ENCODE assay signal across 7 cellular contexts in the genomic region with DNA sequence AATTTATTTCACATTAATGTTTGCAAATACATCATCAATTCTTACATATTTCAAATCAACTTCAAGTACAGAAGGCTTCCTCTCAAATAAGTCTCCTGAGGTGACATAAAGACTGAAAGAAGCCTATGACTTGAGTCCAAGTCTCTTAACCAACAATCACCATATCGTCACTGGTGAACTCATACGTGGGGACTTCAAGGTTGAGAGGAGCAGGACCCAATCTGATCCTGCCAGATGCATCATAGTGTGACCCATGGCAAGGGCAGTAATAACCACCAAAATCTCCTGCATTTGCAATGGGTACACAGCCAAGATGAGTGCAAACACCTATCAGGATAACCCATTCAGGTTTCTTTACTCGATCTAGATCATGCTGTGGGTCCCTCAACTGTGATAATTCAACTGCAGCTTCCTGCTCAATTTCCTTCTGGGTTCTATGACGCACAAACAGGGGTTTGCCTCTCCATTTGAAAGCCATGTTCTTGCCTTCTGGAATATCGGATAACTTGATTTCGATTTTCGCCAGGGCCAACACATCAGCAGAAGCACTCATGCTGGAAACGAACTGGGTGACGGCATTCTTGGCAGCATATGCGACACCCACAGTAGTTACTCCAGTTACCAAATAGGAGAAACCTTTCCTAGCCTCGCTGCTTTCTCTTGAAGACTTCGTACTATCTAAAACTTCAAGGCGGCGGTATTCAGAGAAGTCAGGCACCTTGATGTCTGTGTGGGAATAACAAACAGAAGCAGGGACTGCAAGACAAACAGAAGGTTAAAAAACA. TPM values are rescaled to one million over a fixed set of nuclear protein-coding genes. Genes with fewer than 3 reads are reported as not detected.
A peak's percentile ranks its signal among the peaks of the same experiment; 100 is the strongest.
DNase-seq lines count a peak whose midpoint lies in the region; ATAC-seq, FAIRE-seq and TF ChIP-seq lines count a peak whose summit lies in the region.
"Not testable (repeated sequence)": the region's sequence is repeated elsewhere in the genome, so short reads cannot be mapped to it uniquely, and the experiment has no call there.

No MANE protein-coding gene starts in this region.

- H3K27ac ChIP-seq in A549; K562 (ENCODE audit: extremely low read depth, low read depth, low read length): not testable (repeated sequence)
- H3K27ac ChIP-seq in neutrophil = peak overlapping the region; percentile 74
- peak overlapping the region; percentile 73 to 87 (median 80) for H3K27ac ChIP-seq in gastrocnemius medialis

- peaks cover 22% of the 10 kb centered on the region; the same call in 1 of the 2 replicates for H3K36me3 ChIP-seq in Loucy (ENCODE audit: insufficient read depth, low read length)
- H3K36me3 ChIP-seq in K562 (ENCODE audit: control insufficient read depth, insufficient read depth, low read length) = peaks cover 56% of the 10 kb centered on the region
- not testable (repeated sequence) for H3K36me3 ChIP-seq in neutrophil
- peaks cover 0 to 12% of the 10 kb centered on the region in 2 donors for H3K36me3 ChIP-seq in gastrocnemius medialis

- DNase-seq in A549 (ENCODE audit: low read depth in 1 of 2, low spot score in 1 of 2); GM18507 (ENCODE audit: extremely low spot score, insufficient read length, low read depth); K562 (ENCODE audit: extremely low read depth in 1 of 4, low spot score in 3 of 4); Right ventricle myocardium superior; gastrocnemius medialis: not testable (repeated sequence)

- H3K79me2 ChIP-seq in Loucy (ENCODE audit: insufficient read depth, low read length) = peaks cover 65% of the 10 kb centered on the region
- peaks cover 56% of the 10 kb centered on the region for H3K79me2 ChIP-seq in K562 (ENCODE audit: control insufficient read depth, insufficient read depth, low read length)

- not testable (repeated sequence) for TF ChIP-seq CTCF in A549 (IDR thresholded peaks at IDR 0.05); Loucy (conservative IDR thresholded peaks at IDR 0.05; ENCODE audit: low read length); K562 (IDR thresholded peaks at IDR 0.05 in 2 of 3, conservative IDR thresholded peaks at IDR 0.05 in 1 of 3; ENCODE audit: insufficient read depth in 2 of 3, low read depth in 1 of 3, low read length in 3 of 3); neutrophil (IDR thresholded peaks at IDR 0.05); gastrocnemius medialis (IDR thresholded peaks at IDR 0.05 in 4 of 5, conservative IDR thresholded peaks at IDR 0.05 in 1 of 5)

- POLR2A ChIA-PET in A549 (lab: Yijun Ruan, JAX); K562 (lab: Yijun Ruan, JAX): not testable (repeated sequence)

- H3K9me1 ChIP-seq in K562 (ENCODE audit: control insufficient read depth, insufficient read depth, low read length) = not testable (repeated sequence)

- peaks cover 54% of the 10 kb centered on the region for H4K20me1 ChIP-seq in Loucy (ENCODE audit: insufficient read depth, low read length, poor library complexity, severe bottlenecking)
- peaks cover 31% of the 10 kb centered on the region for H4K20me1 ChIP-seq in K562 (replicated peaks; ENCODE audit: control insufficient read depth, insufficient read depth, low read length)

- TF ChIP-seq POLR2A in A549 (IDR thresholded peaks at IDR 0.05; ENCODE audit: low read length); K562 (conservative IDR thresholded peaks at IDR 0.05); gastrocnemius medialis (IDR thresholded peaks at IDR 0.05): not testable (repeated sequence)

- H3K27me3 ChIP-seq in Loucy (ENCODE audit: insufficient read depth, low read length, poor library complexity, severe bottlenecking); K562 (ENCODE audit: control insufficient read depth in 2 of 2, insufficient read depth in 2 of 2, low read length in 2 of 2); neutrophil; gastrocnemius medialis: not testable (repeated sequence)

- intact Hi-C loops in K562 (cut with micrococcal nuclease); Right ventricle myocardium superior (cut with DNase I); gastrocnemius medialis (cut with DNase I; ENCODE audit: low total_unique reads): not testable (repeated sequence)

- not testable (repeated sequence) for H2AFZ ChIP-seq in Loucy (ENCODE audit: low read length); K562 (ENCODE audit: low read depth, low read length)

- in situ Hi-C loops in K562 (cut with MboI) = not testable (repeated sequence)
- in situ Hi-C loops in gastrocnemius medialis (cut with MboI; ENCODE audit: low sequenced_read_pairs in 4 of 4) = loop anchor here in 2 of 4 donors (25.0 kb wide), 2 partner anchors 405 to 505 kb away; partner anchors contain the start of genes POP4 (in 2 of the 2) and C19orf12 (in 1 of the 2)

- not testable (repeated sequence) for H3F3A ChIP-seq in Loucy (ENCODE audit: low read depth)

- CTCF ChIA-PET in A549 (lab: Yijun Ruan, JAX); K562 (lab: Yijun Ruan, JAX; ENCODE audit: low intra/inter-chr PET ratio): not testable (repeated sequence)

- BruUV-seq in K562 (replicated peaks; lab: Mats Ljungman, UMichigan) = TSS peak; percentile 0

- H3K4me3 ChIP-seq in A549; Loucy (ENCODE audit: low read length, poor library complexity, severe bottlenecking); K562; neutrophil (ENCODE audit: low read depth in 1 of 2, low read length in 1 of 2): not testable (repeated sequence)
- peak overlapping the region in 2 of 4 donors; percentile 17 to 22 for H3K4me3 ChIP-seq in gastrocnemius medialis

- H3K4me2 ChIP-seq in A549; K562 (ENCODE audit: insufficient read depth, low read length): not testable (repeated sequence)
- peak overlapping the region; percentile 65 for H3K4me2 ChIP-seq in Loucy (ENCODE audit: low read depth, low read length, poor library complexity, severe bottlenecking)

- TF ChIP-seq RAD21 in A549 (conservative IDR thresholded peaks at IDR 0.05 in 1 of 2, IDR thresholded peaks at IDR 0.05 in 1 of 2); K562 (CRISPR knock-in tag; conservative IDR thresholded peaks at IDR 0.05 in 1 of 2, IDR thresholded peaks at IDR 0.05 in 1 of 2): not testable (repeated sequence)

- not testable (repeated sequence) for TF ChIP-seq EP300 in A549 (IDR thresholded peaks at IDR 0.05); K562 (IDR thresholded peaks at IDR 0.05; ENCODE audit: low read length)

- H3K9ac ChIP-seq in Loucy (ENCODE audit: low read depth, low read length, poor library complexity, severe bottlenecking); K562 (ENCODE audit: insufficient read depth in 1 of 2, low read depth in 2 of 2, low read length in 2 of 2): not testable (repeated sequence)

- not testable (repeated sequence) for H3K9me2 ChIP-seq in Loucy (replicated peaks; ENCODE audit: low read depth, low read length)

- peak; percentile 32 for FAIRE-seq in A549 (lab: Jason Lieb, UNC)
- peak; percentile 80 for FAIRE-seq in GM18507 (lab: Jason Lieb, UNC)
- peak; percentile 32 for FAIRE-seq in K562 (lab: Jason Lieb, UNC)

- not testable (repeated sequence) for ATAC-seq in A549, K562
- peak; percentile 24 for ATAC-seq in Right ventricle myocardium superior (ENCODE audit: poor library complexity)
- ATAC-seq in gastrocnemius medialis = peak; percentile 51 to 56

- H3K4me1 ChIP-seq in A549 (peaks cover 17% of the 10 kb centered on the region), Loucy (ENCODE audit: insufficient read depth, low read length, poor library complexity, severe bottlenecking) (peaks cover 23% of the 10 kb centered on the region), K562 (replicated peaks in 1 of 2; ENCODE audit: control insufficient read depth in 2 of 2, insufficient read depth in 2 of 2, low read length in 2 of 2) (peaks cover 0 to 13% of the 10 kb centered on the region in 2 experiments; a peak in 2 of 5 replicates), neutrophil (ENCODE audit: control insufficient read depth in 1 of 2, insufficient read depth in 1 of 2, low read depth in 1 of 2, low read length in 1 of 2) (peaks cover 55 to 69% of the 10 kb centered on the region in 2 experiments), gastrocnemius medialis (peaks cover 48 to 76% of the 10 kb centered on the region in 2 donors)

- H3K9me3 ChIP-seq in A549; Loucy (ENCODE audit: insufficient read depth, low read depth, low read length); K562 (replicated peaks; ENCODE audit: control insufficient read depth, insufficient read depth, low read depth, low read length); neutrophil; gastrocnemius medialis: not testable (repeated sequence)

- WGBS in A549 (ENCODE audit: missing lambda C conversion rate) = 98% methylated on average over 14 of the region's 14 CpGs
- WGBS in K562 (ENCODE audit: insufficient coverage, low coverage, missing lambda C conversion rate) = 94% methylated on average over 7 of the region's 14 CpGs

RNA-seq across cellular contexts. Expression of gene UQCRFS1, which starts 5.4 kb away (rescaled TPM):
- polyA plus RNA-seq in A549 (2011; rRNA removed) (148 and 201 TPM in 2 replicates), A549 (2017; fragmentation: RNase III; extraction: RNeasy Plus Mini Kit Qiagen cat#74134 plus additional on column Dnase treatment) (105 to 111 TPM (median 109 TPM) in 3 replicates), K562 (2011; rRNA removed) (93.5 and 110 TPM in 2 replicates), K562 (2014; fragmentation: Illumina TruSeq; extraction: Trizol) (68.9 and 82.5 TPM in 2 replicates), K562 (2014; fragmentation: Nextera tagmentation; extraction: Ambion mirVana) (10 to 100 TPM; 10.8 to 17.4 TPM), K562 (2014; rRNA removed) (85.9 and 88.6 TPM in 2 replicates)
- 150 and 170 TPM in 2 replicates for polyA plus RNA-seq in A549 (2012; cell fraction: cytosol; rRNA removed)
- polyA plus RNA-seq in A549 (2012; cell fraction: nucleus; rRNA removed) = 73.3 and 89.7 TPM in 2 replicates
- polyA minus RNA-seq in A549 (2011; rRNA and poly(A)+ RNA removed) = 75.9 and 78.8 TPM in 2 replicates
- 23.2 and 27.4 TPM in 2 replicates for total RNA-seq in K562 (2011; cell fraction: chromatin; rRNA removed; ENCODE audit: low replicate concordance)
- 25.4 and 28.3 TPM in 2 replicates for total RNA-seq in K562 (2011; cell fraction: nucleolus; rRNA removed)
- total RNA-seq in K562 (2011; cell fraction: nucleoplasm; rRNA removed) = 34.5 and 42.1 TPM in 2 replicates
- total RNA-seq in K562 (2014; rRNA removed) (64.7 and 71.2 TPM in 2 replicates), K562 (2014; rRNA removed; fragmentation: Illumina TruSeq; extraction: Trizol) (65.1 and 71.9 TPM in 2 replicates), K562 (2015; rRNA removed; fragmentation: Illumina TruSeq; extraction: Trizol) (59.1 and 61.1 TPM in 2 replicates), K562 (2021) (59.1 and 59.7 TPM in 2 replicates), Right ventricle myocardium superior (167 TPM), gastrocnemius medialis (100 to 1,000 TPM in 3 of 4 donors, 10 to 100 TPM in 1; 78.1 to 142 (median 106) TPM)
- polyA plus RNA-seq in K562 (2011; cell fraction: cytosol; rRNA removed) = 76.2 and 102 TPM in 2 replicates
- polyA plus RNA-seq in K562 (2011; cell fraction: nucleus; rRNA removed) = 25.8 and 43.8 TPM in 2 replicates
- polyA plus RNA-seq in K562 (2012) = 40.7 and 48.5 TPM in 2 replicates
- polyA minus RNA-seq in K562 (2011; rRNA and poly(A)+ RNA removed) = 67.2 and 71.6 TPM in 2 replicates
- polyA minus RNA-seq in K562 (2011; cell fraction: cytosol; rRNA and poly(A)+ RNA removed) = 20.2 and 28.6 TPM in 2 replicates
- 21.7 and 40.9 TPM in 2 replicates for polyA minus RNA-seq in K562 (2011; cell fraction: nucleus; rRNA and poly(A)+ RNA removed)
